In genomic region chr7:127907638-127908040, GRCh38 we compare ENCODE assay signal across 13 cellular contexts.
DNase-seq lines count a peak whose midpoint lies in the region; ATAC-seq and TF ChIP-seq lines count a peak whose summit lies in the region.
"Had no signal": no experiment of that assay in that cellular context is flagged by ENCODE, and none has a peak within 500 bp of the region (broad histone marks: within the 10 kb centered on the region; RNA-seq: fewer than 3 reads in every experiment).

No MANE protein-coding gene starts in this region.

- peak; percentile 56 for ATAC-seq in activated naive CD8-positive, alpha-beta T cell treated with anti-CD3 and anti-CD28 coated beads, Interleukin-2, amount 50 U/mL, for 24 hours
- ATAC-seq in GM21381 (IDR thresholded peaks at IDR 0.05; ENCODE audit: unreplicated experiment): no peak

- H3K36me3 ChIP-seq in transverse colon: no peaks in the 10 kb centered on the region

- H3K4me3 ChIP-seq in transverse colon: no peak overlapping the region
- H3K4me3 ChIP-seq: coronary artery had no signal

- peaks cover 69% of the 10 kb centered on the region for H3K4me1 Mint-ChIP-seq in activated naive CD8-positive, alpha-beta T cell treated with anti-CD3 and anti-CD28 coated beads, Interleukin-2, amount 50 U/mL, for 24 hours
- peaks cover 41% of the 10 kb centered on the region for H3K4me1 Mint-ChIP-seq in activated naive CD8-positive, alpha-beta T cell treated with anti-CD3 and anti-CD28 coated beads for 36 hours

- peaks cover 10 to 58% (median 32%) of the 10 kb centered on the region in 4 donors for H3K4me1 ChIP-seq in transverse colon

- no peak for TF ChIP-seq POLR2A in transverse colon (IDR thresholded peaks at IDR 0.05)

- no peaks in the 10 kb centered on the region for H3K9me3 Mint-ChIP-seq in activated naive CD8-positive, alpha-beta T cell treated with anti-CD3 and anti-CD28 coated beads, Interleukin-2, amount 50 U/mL, for 24 hours
- H3K9me3 Mint-ChIP-seq in activated naive CD8-positive, alpha-beta T cell treated with anti-CD3 and anti-CD28 coated beads for 36 hours: no peaks in the 10 kb centered on the region

- peaks cover 56% of the 10 kb centered on the region for H3K36me3 Mint-ChIP-seq in activated naive CD8-positive, alpha-beta T cell treated with anti-CD3 and anti-CD28 coated beads, Interleukin-2, amount 50 U/mL, for 24 hours (ENCODE audit: low read depth)
- peaks cover 38% of the 10 kb centered on the region for H3K36me3 Mint-ChIP-seq in activated naive CD8-positive, alpha-beta T cell treated with anti-CD3 and anti-CD28 coated beads for 36 hours

- no peak overlapping the region for H3K4me3 Mint-ChIP-seq in activated naive CD8-positive, alpha-beta T cell treated with anti-CD3 and anti-CD28 coated beads, Interleukin-2, amount 50 U/mL, for 24 hours
- no peak overlapping the region for H3K4me3 Mint-ChIP-seq in activated naive CD8-positive, alpha-beta T cell treated with anti-CD3 and anti-CD28 coated beads for 36 hours

- no peak for TF ChIP-seq EP300 in transverse colon (IDR thresholded peaks at IDR 0.05; ENCODE audit: low read depth)

- TF ChIP-seq CTCF in transverse colon (IDR thresholded peaks at IDR 0.05): no peak

- intact Hi-C loops in transverse colon (cut with DNase I; ENCODE audit: low total_unique reads): no loop called here

- 50 to 67% methylated on average over 1 to 3 of the region's 3 CpGs for WGBS in transverse colon (ENCODE audit: low coverage in 1 of 2), 2 donors

- H3K27me3 ChIP-seq in transverse colon: no peaks in the 10 kb centered on the region

- H3K27ac ChIP-seq in transverse colon: peak overlapping the region in 3 of 4 donors; percentile 6 to 55 (median 26)
- H3K27ac ChIP-seq: coronary artery had no signal

- H3K27ac Mint-ChIP-seq in activated naive CD8-positive, alpha-beta T cell treated with anti-CD3 and anti-CD28 coated beads, Interleukin-2, amount 50 U/mL, for 24 hours: peak overlapping the region; percentile 32
- no peak overlapping the region for H3K27ac Mint-ChIP-seq in activated naive CD8-positive, alpha-beta T cell treated with anti-CD3 and anti-CD28 coated beads for 36 hours

- no peaks in the 10 kb centered on the region for H3K27me3 Mint-ChIP-seq in activated naive CD8-positive, alpha-beta T cell treated with anti-CD3 and anti-CD28 coated beads, Interleukin-2, amount 50 U/mL, for 24 hours
- no peaks in the 10 kb centered on the region for H3K27me3 Mint-ChIP-seq in activated naive CD8-positive, alpha-beta T cell treated with anti-CD3 and anti-CD28 coated beads for 36 hours

- in situ Hi-C loops in transverse colon (cut with MboI; ENCODE audit: low pct_ligation_motif_present in 1 of 4, low pct_unique_long_range_greater_than_20kb in 1 of 4, low sequenced_read_pairs in 3 of 4): no loop called here

- H3K9me3 ChIP-seq in transverse colon: no peaks in the 10 kb centered on the region

- no peak for DNase-seq in activated naive CD8-positive, alpha-beta T cell treated with anti-CD3 and anti-CD28 coated beads, Interleukin-2, amount 50 U/mL, for 24 hours
- DNase-seq in activated naive CD8-positive, alpha-beta T cell treated with anti-CD3 and anti-CD28 coated beads for 36 hours: no peak
- peak; percentile 72 for DNase-seq in SW480 (ENCODE audit: low spot score)
- peak; percentile 56 for DNase-seq in glomerular visceral epithelial cell (ENCODE audit: extremely low spot score)
- no peak for DNase-seq in transverse colon
- no peak for DNase-seq in RPMI8226
- no peak for DNase-seq in SIG-M5 (lab: John Stamatoyannopoulos, UW)
- DNase-seq: activated effector memory CD4-positive, alpha-beta T cell treated with anti-CD3 and anti-CD28 coated beads, Interleukin-2, amount 50 U/mL, for 16 hours; AML-193; NCI-H1048; NCI-H526 treated with DMSO at 0.1 percent for 48 hours had no signal

Comparison
In these comparisons a context has a peak if more than half of its experiments do, and no peak if none do; other contexts are left out.
1. DNase-seq: peak in SW480 (single experiment) and glomerular visceral epithelial cell (single experiment); none in activated naive CD8-positive, alpha-beta T cell treated with anti-CD3 and anti-CD28 coated beads, Interleukin-2, amount 50 U/mL, for 24 hours (single experiment), activated naive CD8-positive, alpha-beta T cell treated with anti-CD3 and anti-CD28 coated beads for 36 hours (single experiment), transverse colon (single experiment), RPMI8226 (single experiment) and SIG-M5 (single experiment).